Comparison of ENCODE assay signal across 8 cellular contexts in genomic region chr12:58917699-58918334, GRCh38. TPM values are rescaled to one million over a fixed set of nuclear protein-coding genes. Genes with fewer than 3 reads are reported as not detected.
DNase-seq lines count a peak whose midpoint lies in the region.

No MANE protein-coding gene starts in this region.

- 66% methylated on average over 4 of the region's 4 CpGs for WGBS in HUES64
- 74 to 75% methylated on average over 4 of the region's 4 CpGs for WGBS in ectodermal cell, 2 experiments

- DNase-seq in A172 (ENCODE audit: low spot score) (peak; percentile 37), DMS114 treated with DMSO at 0.1 percent for 48 hours (lab: John Stamatoyannopoulos, UW; ENCODE audit: unreplicated experiment) (no peak), COLO668 (lab: John Stamatoyannopoulos, UW; ENCODE audit: unreplicated experiment) (no peak), T-helper 1 cell (no peak), NCI-H2107 treated with DMSO at 0.1 percent for 48 hours (lab: John Stamatoyannopoulos, UW; ENCODE audit: unreplicated experiment) (no peak)

- H3K36me3 ChIP-seq in HUES64 (ENCODE audit: insufficient read depth, low read length) (peaks cover 12% of the 10 kb centered on the region; the same call in 1 of the 2 replicates), ectodermal cell (ENCODE audit: control insufficient read depth, insufficient read depth, low read length) (peaks cover 6% of the 10 kb centered on the region), mucosa of stomach (ENCODE audit: control insufficient read depth, insufficient read depth, low read length) (no peaks in the 10 kb centered on the region)

- H3K27ac ChIP-seq in HUES64 (ENCODE audit: low read depth, low read length) (no peak overlapping the region), ectodermal cell (ENCODE audit: insufficient read depth, low read depth, low read length, poor library complexity, severe bottlenecking) (no peak overlapping the region)

- peaks cover 48% of the 10 kb centered on the region for H3K4me1 ChIP-seq in HUES64 (ENCODE audit: insufficient read depth, low read length)
- H3K4me1 ChIP-seq in ectodermal cell (ENCODE audit: control insufficient read depth, insufficient read depth, low read length), result peaks cover 10% of the 10 kb centered on the region
- H3K4me1 ChIP-seq in mucosa of stomach (ENCODE audit: control insufficient read depth, insufficient read depth, low read length), result peaks cover 29% of the 10 kb centered on the region

- peak overlapping the region; percentile 77 for H3K4me3 ChIP-seq in HUES64 (ENCODE audit: low read length)
- H3K4me3 ChIP-seq in ectodermal cell (ENCODE audit: insufficient read depth, low read depth, low read length), result peak overlapping the region; percentile 86
- peak overlapping the region; percentile 56 for H3K4me3 ChIP-seq in mucosa of stomach (ENCODE audit: low read length)

- no peaks in the 10 kb centered on the region for H3K9me3 ChIP-seq in HUES64 (ENCODE audit: insufficient read depth, low read depth, low read length)
- no peaks in the 10 kb centered on the region for H3K9me3 ChIP-seq in ectodermal cell (ENCODE audit: control insufficient read depth, low read length)
- H3K9me3 ChIP-seq in mucosa of stomach (ENCODE audit: control insufficient read depth, low read length), result no peaks in the 10 kb centered on the region

- peak overlapping the region; percentile 87; the same call in 1 of the 2 replicates for H3K9ac ChIP-seq in HUES64 (ENCODE audit: low read depth, low read length)
- H3K9ac ChIP-seq in mucosa of stomach (ENCODE audit: low read length), result peak overlapping the region; percentile 88

- H3K27me3 ChIP-seq in HUES64 (ENCODE audit: insufficient read depth, low read length) (peaks cover 15% of the 10 kb centered on the region), ectodermal cell (ENCODE audit: control insufficient read depth, insufficient read depth, low read length, poor library complexity, severe bottlenecking) (no peaks in the 10 kb centered on the region), mucosa of stomach (ENCODE audit: control insufficient read depth, insufficient read depth, low read length) (no peaks in the 10 kb centered on the region)

RNA-seq across cellular contexts. Expression of gene LRIG3, which starts 2.5 kb away (rescaled TPM):
- 17.9 and 30.7 TPM in 2 replicates for total RNA-seq in A172 (2014; rRNA removed; shearing (Covaris generic))
- 14.7 TPM for polyA plus RNA-seq in HUES64 (2013, experiment 1 of 2)
- 18.3 TPM for polyA plus RNA-seq in HUES64 (2013, experiment 2 of 2)
- polyA plus RNA-seq in ectodermal cell (2013, experiment 1 of 4), result 33.9 TPM
- 31.2 TPM for polyA plus RNA-seq in ectodermal cell (2013, experiment 2 of 4)
- 29.2 TPM for polyA plus RNA-seq in ectodermal cell (2013, experiment 3 of 4)
- 35.5 TPM for polyA plus RNA-seq in ectodermal cell (2013, experiment 4 of 4)
